In genomic region chrY:7753708-7754107, GRCh38 we compare ENCODE assay signal across 27 cellular contexts.
"Had no signal": no experiment of that assay in that cellular context is flagged by ENCODE, and none has a peak within 500 bp of the region (broad histone marks: within the 10 kb centered on the region; RNA-seq: fewer than 3 reads in every experiment).

No MANE protein-coding gene starts in this region.

- H3K36me3 ChIP-seq: stomach, suprapubic skin, thoracic aorta, thyroid gland, tibial artery, tibial nerve, transverse colon, upper lobe of left lung, upper lobe of right lung, uterus, vagina had no signal

- H3K9me3 ChIP-seq: stomach, suprapubic skin, testis, thoracic aorta, thyroid gland, tibial artery, tibial nerve, transverse colon, upper lobe of left lung, upper lobe of right lung, uterus, vagina had no signal

- H3K27ac Mint-ChIP-seq: stimulated activated effector memory CD8-positive, alpha-beta T cell treated with anti-CD3 and anti-CD28 coated beads, Interleukin-12 subunit alpha, Interleukin-12 subunit beta, amount 100 ng/mL, for 72 hours; stimulated activated memory B cell treated with anti-CD40 and anti-IgM and Interleukin-4, amounts not matched to agents 10 μg/mL and 1 μg/mL and 100 μg/mL, for 72 hours; stimulated activated naive B cell treated with anti-CD40 and anti-IgM and Interleukin-4, amounts not matched to agents 10 μg/mL and 1 μg/mL and 100 μg/mL, for 72 hours; stimulated activated naive CD8-positive, alpha-beta T cell treated with anti-CD3 and anti-CD28 coated beads, Interleukin-15, Interleukin-2, amounts not matched to agents 100 ng/mL and 50 ng/mL, for 24 hours; type B pancreatic cell had no signal

- H3K27me3 Mint-ChIP-seq: stimulated activated naive B cell treated with anti-CD40 and anti-IgM and Interleukin-4, amounts not matched to agents 10 μg/mL and 1 μg/mL and 100 μg/mL, for 72 hours; stimulated activated naive CD8-positive, alpha-beta T cell treated with anti-CD3 and anti-CD28 coated beads, Interleukin-15, Interleukin-2, amounts not matched to agents 100 ng/mL and 50 ng/mL, for 24 hours; type B pancreatic cell had no signal

- H3K4me3 ChIP-seq: stomach, suprapubic skin, testis, thoracic aorta, thyroid gland, tibial artery, tibial nerve, transverse colon, upper lobe of left lung, upper lobe of right lung, uterus, vagina had no signal

- H3K4me1 ChIP-seq: stomach, suprapubic skin, testis, thyroid gland, tibial artery, tibial nerve, transverse colon, upper lobe of left lung, upper lobe of right lung, uterus, vagina had no signal

- ATAC-seq: stimulated activated effector memory CD8-positive, alpha-beta T cell treated with anti-CD3 and anti-CD28 coated beads, Interleukin-12 subunit alpha, Interleukin-12 subunit beta, amount 100 ng/mL, for 72 hours; stimulated activated memory B cell treated with anti-CD40 and anti-IgM and Interleukin-4, amounts not matched to agents 10 μg/mL and 1 μg/mL and 100 μg/mL, for 72 hours; stimulated activated naive B cell treated with anti-CD40 and anti-IgM and Interleukin-4, amounts not matched to agents 10 μg/mL and 1 μg/mL and 100 μg/mL, for 72 hours; stimulated activated naive CD8-positive, alpha-beta T cell treated with anti-CD3 and anti-CD28 coated beads, Interleukin-15, Interleukin-2, amounts not matched to agents 100 U/mL and 50 U/mL, for 24 hours; upper lobe of right lung had no signal

- H3K36me3 Mint-ChIP-seq: stimulated activated effector memory CD8-positive, alpha-beta T cell treated with anti-CD3 and anti-CD28 coated beads, Interleukin-12 subunit alpha, Interleukin-12 subunit beta, amount 100 ng/mL, for 72 hours; stimulated activated memory B cell treated with anti-CD40 and anti-IgM and Interleukin-4, amounts not matched to agents 10 μg/mL and 1 μg/mL and 100 μg/mL, for 72 hours; stimulated activated naive B cell treated with anti-CD40 and anti-IgM and Interleukin-4, amounts not matched to agents 10 μg/mL and 1 μg/mL and 100 μg/mL, for 72 hours; type B pancreatic cell had no signal

- H3K4me3 Mint-ChIP-seq: stimulated activated effector memory CD8-positive, alpha-beta T cell treated with anti-CD3 and anti-CD28 coated beads, Interleukin-12 subunit alpha, Interleukin-12 subunit beta, amount 100 ng/mL, for 72 hours; stimulated activated memory B cell treated with anti-CD40 and anti-IgM and Interleukin-4, amounts not matched to agents 10 μg/mL and 1 μg/mL and 100 μg/mL, for 72 hours; stimulated activated naive B cell treated with anti-CD40 and anti-IgM and Interleukin-4, amounts not matched to agents 10 μg/mL and 1 μg/mL and 100 μg/mL, for 72 hours; stimulated activated naive CD8-positive, alpha-beta T cell treated with anti-CD3 and anti-CD28 coated beads, Interleukin-15, Interleukin-2, amounts not matched to agents 100 ng/mL and 50 ng/mL, for 24 hours; type B pancreatic cell had no signal

- DNase-seq: stimulated activated CD4-positive, alpha-beta T cell treated with anti-CD3 and anti-CD28 coated beads, Interleukin-2, amount 100 ng/mL, for 48 hours; stimulated activated CD4-positive, alpha-beta T cell treated with anti-CD3 and anti-CD28 coated beads, Interleukin-4, amount 100 ng/mL, for 1 hour; stimulated activated CD4-positive, alpha-beta T cell treated with anti-CD3 and anti-CD28 coated beads, Interleukin-4, amount 100 ng/mL, for 24 hours; stimulated activated CD4-positive, alpha-beta T cell treated with anti-CD3 and anti-CD28 coated beads, Interleukin-4, amount 100 ng/mL, for 4 hours; stimulated activated CD8-positive, alpha-beta memory T cell treated with anti-CD3 and anti-CD28 coated beads, Interleukin-4, amount 100 ng/mL, for 48 hours; stimulated activated naive B cell treated with anti-CD40 and anti-IgM and Interleukin-4, amounts not matched to agents 10 μg/mL and 1 μg/mL and 100 μg/mL, for 72 hours; stimulated activated naive CD4-positive, alpha-beta T cell; stimulated activated naive CD4-positive, alpha-beta T cell treated with Interleukin-2 at 50 U/mL for 16 hours; stimulated activated naive CD8-positive, alpha-beta T cell treated with anti-CD3 and anti-CD28 coated beads, Interleukin-15, Interleukin-2, amounts not matched to agents 100 U/mL and 50 U/mL, for 24 hours; stomach; substantia nigra; testis; thyroid gland; tibial artery; transverse colon; upper lobe of left lung; upper lobe of right lung; uterus had no signal

- H3K4me1 Mint-ChIP-seq: stimulated activated effector memory CD8-positive, alpha-beta T cell treated with anti-CD3 and anti-CD28 coated beads, Interleukin-12 subunit alpha, Interleukin-12 subunit beta, amount 100 ng/mL, for 72 hours; stimulated activated memory B cell treated with anti-CD40 and anti-IgM and Interleukin-4, amounts not matched to agents 10 μg/mL and 1 μg/mL and 100 μg/mL, for 72 hours; stimulated activated naive B cell treated with anti-CD40 and anti-IgM and Interleukin-4, amounts not matched to agents 10 μg/mL and 1 μg/mL and 100 μg/mL, for 72 hours had no signal

- H3K27ac ChIP-seq: stomach, suprapubic skin, testis, thoracic aorta, thyroid gland, tibial artery, tibial nerve, transverse colon, upper lobe of left lung, upper lobe of right lung, uterus, vagina had no signal

- H3K9me3 Mint-ChIP-seq: stimulated activated effector memory CD8-positive, alpha-beta T cell treated with anti-CD3 and anti-CD28 coated beads, Interleukin-12 subunit alpha, Interleukin-12 subunit beta, amount 100 ng/mL, for 72 hours; stimulated activated memory B cell treated with anti-CD40 and anti-IgM and Interleukin-4, amounts not matched to agents 10 μg/mL and 1 μg/mL and 100 μg/mL, for 72 hours; stimulated activated naive B cell treated with anti-CD40 and anti-IgM and Interleukin-4, amounts not matched to agents 10 μg/mL and 1 μg/mL and 100 μg/mL, for 72 hours; stimulated activated naive CD8-positive, alpha-beta T cell treated with anti-CD3 and anti-CD28 coated beads, Interleukin-15, Interleukin-2, amounts not matched to agents 100 ng/mL and 50 ng/mL, for 24 hours; type B pancreatic cell had no signal

- FAIRE-seq: urothelium cell line had no signal

- H3K27me3 ChIP-seq: stomach, suprapubic skin, testis, thyroid gland, tibial artery, tibial nerve, transverse colon, upper lobe of left lung, upper lobe of right lung, uterus, vagina had no signal
